8 cellular contexts compared by ENCODE assay signal in the genomic region with DNA sequence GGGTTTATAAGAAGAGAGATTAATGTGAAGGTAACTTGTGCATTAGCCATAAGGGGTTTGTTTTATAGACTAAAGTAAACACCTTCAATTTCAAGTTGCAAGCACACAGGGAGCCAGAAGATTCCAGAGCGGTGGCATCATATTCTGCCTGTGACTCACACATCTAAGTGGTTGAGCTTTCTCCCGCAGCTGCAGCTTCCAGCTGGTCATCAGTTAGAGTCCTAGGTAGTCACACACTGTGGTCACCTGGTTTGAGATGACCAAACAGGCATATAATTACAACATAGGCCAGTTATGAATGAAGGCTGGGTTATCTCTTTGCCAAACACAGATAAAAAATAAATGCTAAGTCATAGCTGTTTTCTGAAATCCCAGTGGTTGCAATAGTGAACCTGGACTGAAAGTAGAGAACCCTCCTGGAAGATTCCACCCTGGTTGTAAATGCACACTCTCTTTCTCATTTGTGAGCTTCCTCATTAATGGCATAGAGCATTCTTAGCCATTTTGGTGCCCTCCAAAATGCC.
DNase-seq lines count a peak whose midpoint lies in the region; ATAC-seq and TF ChIP-seq lines count a peak whose summit lies in the region.

No MANE protein-coding gene starts in this region.

- no peaks in the 10 kb centered on the region for H3K9me3 Mint-ChIP-seq in GM23338

- peaks cover 10% of the 10 kb centered on the region for H3K4me1 Mint-ChIP-seq in GM23338

- H3K4me3 ChIP-seq in GM23338 (no peak overlapping the region), NT2/D1 (ENCODE audit: insufficient read length, low read depth) (no peak overlapping the region)

- no peaks in the 10 kb centered on the region for H3K27me3 ChIP-seq in GM23338 (ENCODE audit: insufficient read depth)
- no peaks in the 10 kb centered on the region for H3K27me3 ChIP-seq in NT2/D1 (ENCODE audit: insufficient read depth, insufficient read length)

- no peaks in the 10 kb centered on the region for H3K9me2 ChIP-seq in GM23338 (ENCODE audit: insufficient read depth)

- H4K20me1 ChIP-seq in GM23338 (replicated peaks; ENCODE audit: insufficient read depth) = no peaks in the 10 kb centered on the region

- H3F3A ChIP-seq in GM23338 (replicated peaks; ENCODE audit: low read depth) = no peaks in the 10 kb centered on the region

- H3K4me3 Mint-ChIP-seq in GM23338 = no peak overlapping the region

- H3K9me3 ChIP-seq in NT2/D1 (ENCODE audit: insufficient read depth, low read length) = no peaks in the 10 kb centered on the region

- H3K27ac ChIP-seq in GM23338 (ENCODE audit: low read depth) = no peak overlapping the region

- H3K27me3 Mint-ChIP-seq in GM23338 (ENCODE audit: insufficient read depth, low read depth, poor library complexity) = peaks cover 3% of the 10 kb centered on the region

- no peak overlapping the region for H3K4me2 ChIP-seq in GM23338

- DNase-seq in GM23338 (ENCODE audit: low spot score) = peak; percentile 13
- peak; percentile 23 for DNase-seq in NT2/D1 (ENCODE audit: low read depth, low spot score)
- peak; percentile 96 for DNase-seq in fibroblast of peridontal ligament (ENCODE audit: extremely low read depth)
- DNase-seq in renal cortical epithelial cell (ENCODE audit: low read depth) = peak; percentile 99
- DNase-seq in NOMO-1 treated with dmso at 0.1 percent for 144 hours (lab: John Stamatoyannopoulos, UW; ENCODE audit: unreplicated experiment) = no peak
- no peak for DNase-seq in NCI-H1048 (lab: John Stamatoyannopoulos, UW)

- no peaks in the 10 kb centered on the region for H3K36me3 Mint-ChIP-seq in GM23338 (ENCODE audit: low read depth)

- no peak for TF ChIP-seq CTCF in GM23338 (conservative IDR thresholded peaks at IDR 0.05; ENCODE audit: low read depth in 2 of 2)

- H3K4me1 ChIP-seq in GM23338 (ENCODE audit: insufficient read depth) (no peaks in the 10 kb centered on the region; the same call in 1 of the 2 replicates), NT2/D1 (ENCODE audit: insufficient read depth, insufficient read length) (no peaks in the 10 kb centered on the region)

- no peaks in the 10 kb centered on the region for H3K79me2 ChIP-seq in GM23338 (replicated peaks; ENCODE audit: insufficient read depth)

- H3K36me3 ChIP-seq in GM23338 (ENCODE audit: insufficient read depth) = no peaks in the 10 kb centered on the region
- H3K36me3 ChIP-seq in NT2/D1 (ENCODE audit: insufficient read depth, insufficient read length, low read length) = no peaks in the 10 kb centered on the region

- ATAC-seq in GM23338 (no peak), HG03280 (IDR thresholded peaks at IDR 0.05; ENCODE audit: unreplicated experiment) (no peak), HG03571 (IDR thresholded peaks at IDR 0.05; ENCODE audit: unreplicated experiment) (no peak)

- H3K27ac Mint-ChIP-seq in GM23338 = no peak overlapping the region

- no peak overlapping the region for H2AFZ ChIP-seq in GM23338

- no peak overlapping the region for H3K9ac ChIP-seq in NT2/D1 (ENCODE audit: insufficient read length, low read depth)

TF ChIP-seq in GM23338, 12 proteins besides CTCF, POLR2A, EP300 and RAD21 (continues in another document):
- TF ChIP-seq ZNF462 (CRISPR knock-in tag; IDR thresholded peaks at IDR 0.05) (no peak), ZNF114 (CRISPR knock-in tag; IDR thresholded peaks at IDR 0.05) (no peak), EZH2 (IDR thresholded peaks at IDR 0.05; ENCODE audit: low read depth, unreplicated experiment) (no peak), EZH2phosphoT487 (IDR thresholded peaks at IDR 0.05; ENCODE audit: unreplicated experiment) (no peak), POLR2AphosphoS5 (IDR thresholded peaks at IDR 0.05; ENCODE audit: low read depth) (no peak), JUNB (IDR thresholded peaks at IDR 0.05; ENCODE audit: unreplicated experiment) (no peak), CREB1 (CRISPR knock-in tag; IDR thresholded peaks at IDR 0.05; ENCODE audit: low read depth) (no peak)
- TF ChIP-seq, protein P1, sequence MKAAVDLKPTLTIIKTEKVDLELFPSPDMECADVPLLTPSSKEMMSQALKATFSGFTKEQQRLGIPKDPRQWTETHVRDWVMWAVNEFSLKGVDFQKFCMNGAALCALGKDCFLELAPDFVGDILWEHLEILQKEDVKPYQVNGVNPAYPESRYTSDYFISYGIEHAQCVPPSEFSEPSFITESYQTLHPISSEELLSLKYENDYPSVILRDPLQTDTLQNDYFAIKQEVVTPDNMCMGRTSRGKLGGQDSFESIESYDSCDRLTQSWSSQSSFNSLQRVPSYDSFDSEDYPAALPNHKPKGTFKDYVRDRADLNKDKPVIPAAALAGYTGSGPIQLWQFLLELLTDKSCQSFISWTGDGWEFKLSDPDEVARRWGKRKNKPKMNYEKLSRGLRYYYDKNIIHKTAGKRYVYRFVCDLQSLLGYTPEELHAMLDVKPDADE (IDR thresholded peaks at IDR 0.05) = no peak

Comparison
In these comparisons a context has a peak if more than half of its experiments do, and no peak if none do; other contexts are left out.
1. DNase-seq: peak in GM23338 (single experiment), NT2/D1 (single experiment), fibroblast of peridontal ligament (single experiment) and renal cortical epithelial cell (single experiment); none in NOMO-1 treated with dmso at 0.1 percent for 144 hours (single experiment) and NCI-H1048 (single experiment).